ENCODE assay signal across 1 cellular context in genomic region chr2:151409601-151410484, GRCh38.
A peak's percentile ranks its signal among the peaks of the same experiment; 100 is the strongest.
TF ChIP-seq lines count a peak whose summit lies in the region.

TSS of gene RIF1 (plus strand) at chr2:151409902. CDS start at chr2:151410424, 522 bp downstream.

TF ChIP-seq in K562, 482 proteins besides CTCF, POLR2A, EP300 and RAD21 (continued from another document and continues in another):
- TF ChIP-seq USF1 (CRISPR knock-in tag; IDR thresholded peaks at IDR 0.05) (peak; percentile 80), MXD1 (CRISPR knock-in tag; IDR thresholded peaks at IDR 0.05; ENCODE audit: borderline replicate concordance, poor library complexity, severe bottlenecking) (peak; percentile 78), GTF2A2 (tag; IDR thresholded peaks at IDR 0.05) (peak; percentile 40; the same call in 1 of the 2 replicates), ZBTB7A (IDR thresholded peaks at IDR 0.05; ENCODE audit: borderline replicate concordance, control insufficient read depth, low read depth, low read length) (no peak; the same call in 1 of the 2 replicates), MEF2A (IDR thresholded peaks at IDR 0.05; ENCODE audit: control insufficient read depth, low read depth, low read length) (no peak), RBM34 (IDR thresholded peaks at IDR 0.05; ENCODE audit: borderline replicate concordance, insufficient read depth, low read length) (no peak), HIVEP1 (CRISPR knock-in tag; IDR thresholded peaks at IDR 0.05) (peak; percentile 47; the same call in 1 of the 2 replicates), TARDBP (IDR thresholded peaks at IDR 0.05) (peak; percentile 68), DNMT1 (IDR thresholded peaks at IDR 0.05) (no peak), ZNF395 (CRISPR knock-in tag; IDR thresholded peaks at IDR 0.05) (0 out of 2 replicates have a peak, but pooled peaks have one; percentile 56), BCOR (IDR thresholded peaks at IDR 0.05) (no peak), ZNF224 (CRISPR knock-in tag; IDR thresholded peaks at IDR 0.05) (0 out of 2 replicates have a peak, but pooled peaks have one; percentile 65), RBBP5 (IDR thresholded peaks at IDR 0.05; ENCODE audit: borderline replicate concordance, insufficient read depth, low read length, poor library complexity, severe bottlenecking) (peak; percentile 96), TBL1XR1 (IDR thresholded peaks at IDR 0.05; ENCODE audit: low read length in 2 of 2) (no peak), KLF16 (IDR thresholded peaks at IDR 0.05) (peak; percentile 24; the same call in 1 of the 2 replicates), ZSCAN32 (CRISPR knock-in tag; IDR thresholded peaks at IDR 0.05) (no peak), KAT8 (IDR thresholded peaks at IDR 0.05; ENCODE audit: low read depth) (no peak; the same call in 1 of the 2 replicates), DLX4 (CRISPR knock-in tag; IDR thresholded peaks at IDR 0.05) (no peak), ZMIZ1 (IDR thresholded peaks at IDR 0.05; ENCODE audit: low read depth in 2 of 2, low read length in 2 of 2) (peak in 1 of 2 experiments; percentile 96; a peak in 3 of 4 replicates), ZNF707 (CRISPR knock-in tag; conservative IDR thresholded peaks at IDR 0.05) (no peak), HLTF (IDR thresholded peaks at IDR 0.05) (peak; percentile 56), HNRNPUL1 (IDR thresholded peaks at IDR 0.05; ENCODE audit: low read length) (no peak), COPS2 (conservative IDR thresholded peaks at IDR 0.05) (no peak), CBX8 (IDR thresholded peaks at IDR 0.05; ENCODE audit: borderline replicate concordance, extremely low read depth, low read depth, low read length, poor library complexity, severe bottlenecking) (no peak), RBM14 (IDR thresholded peaks at IDR 0.05; ENCODE audit: borderline replicate concordance, insufficient read depth, low read depth, low read length) (0 out of 2 replicates have a peak, but pooled peaks have one; percentile 83), ZBTB1 (CRISPR knock-in tag; IDR thresholded peaks at IDR 0.05; ENCODE audit: borderline replicate concordance, low read depth) (no peak; the same call in 1 of the 2 replicates), KDM2B (CRISPR knock-in tag; IDR thresholded peaks at IDR 0.05) (no peak), NR2C2 (CRISPR knock-in tag; IDR thresholded peaks at IDR 0.05) (peak; percentile 78; the same call in 1 of the 2 replicates), NR2C2 (tag; IDR thresholded peaks at IDR 0.05) (peak; percentile 83), KLF6 (CRISPR knock-in tag; IDR thresholded peaks at IDR 0.05; ENCODE audit: borderline replicate concordance) (peak; percentile 81; the same call in 1 of the 2 replicates), MYNN (IDR thresholded peaks at IDR 0.05) (no peak), MYNN (CRISPR knock-in tag; IDR thresholded peaks at IDR 0.05) (no peak), ARID2 (IDR thresholded peaks at IDR 0.05) (0 out of 2 replicates have a peak, but pooled peaks have one; percentile 5), CUX1 (CRISPR knock-in tag; IDR thresholded peaks at IDR 0.05) (no peak), U2AF1 (optimal IDR thresholded peaks at IDR 0.05; ENCODE audit: low read depth, low read length) (peak; percentile 45), CBX3 (IDR thresholded peaks at IDR 0.05; ENCODE audit: borderline replicate concordance in 1 of 2, low read length in 2 of 2) (peak in 1 of 2 experiments; percentile 76; a peak in 2 of 3 replicates), TAF1 (IDR thresholded peaks at IDR 0.05; ENCODE audit: control insufficient read depth, extremely low read depth, insufficient read depth, low read length, severe bottlenecking) (peak; percentile 91), RBM17 (IDR thresholded peaks at IDR 0.05; ENCODE audit: borderline replicate concordance, low read depth, low read length) (no peak), RBFOX2 (IDR thresholded peaks at IDR 0.05; ENCODE audit: low read depth, low read length) (peak; percentile 98), SMARCA4 (IDR thresholded peaks at IDR 0.05) (0 out of 2 replicates have a peak, but pooled peaks have one; percentile 73), ZFP91 (CRISPR knock-in tag; IDR thresholded peaks at IDR 0.05) (no peak), HNRNPL (IDR thresholded peaks at IDR 0.05; ENCODE audit: low read depth, low read length) (peak; percentile 66; the same call in 1 of the 2 replicates), HES1 (IDR thresholded peaks at IDR 0.05; ENCODE audit: low read depth) (no peak; the same call in 1 of the 2 replicates), E2F3 (CRISPR knock-in tag; IDR thresholded peaks at IDR 0.05) (peak; percentile 99), POLR2B (IDR thresholded peaks at IDR 0.05; ENCODE audit: low read depth, partially characterized antibody) (peak; percentile 86), ZNF717 (CRISPR knock-in tag; IDR thresholded peaks at IDR 0.05) (no peak), CCNT2 (IDR thresholded peaks at IDR 0.05; ENCODE audit: borderline replicate concordance, extremely low read depth, insufficient read length, low read depth, low read length) (peak; percentile 32), ETS1 (conservative IDR thresholded peaks at IDR 0.05; ENCODE audit: control insufficient read depth, low read depth, low read length) (peak; percentile 86; the same call in 1 of the 2 replicates), TAF7 (tag; IDR thresholded peaks at IDR 0.05) (peak; percentile 83), ZNF253 (CRISPR knock-in tag; conservative IDR thresholded peaks at IDR 0.05) (no peak; the same call in 1 of the 2 replicates)
